20 cellular contexts compared by ENCODE assay signal in genomic region chr5:1019001-1019651, GRCh38. TPM values are rescaled to one million over a fixed set of nuclear protein-coding genes. Genes with fewer than 3 reads are reported as not detected.
DNase-seq lines count a peak whose midpoint lies in the region; ATAC-seq and TF ChIP-seq lines count a peak whose summit lies in the region.
"Had no signal": no experiment of that assay in that cellular context is flagged by ENCODE, and none has a peak within 500 bp of the region (broad histone marks: within the 10 kb centered on the region; RNA-seq: fewer than 3 reads in every experiment).

No MANE protein-coding gene starts in this region.

- H2AK5ac ChIP-seq in neuronal stem cell (ENCODE audit: low read depth, low read length) = peak overlapping the region; percentile 14

- peaks cover 73% of the 10 kb centered on the region for H3K4me1 ChIP-seq in BLaER1
- no peaks in the 10 kb centered on the region for H3K4me1 ChIP-seq in right cardiac atrium (ENCODE audit: control insufficient read depth, insufficient read depth, low read length)
- peaks cover 10 to 11% of the 10 kb centered on the region in 2 donors for H3K4me1 ChIP-seq in neuronal stem cell (ENCODE audit: control insufficient read depth in 2 of 2, insufficient read depth in 1 of 2, low read depth in 1 of 2, low read length in 2 of 2)
- peaks cover 0 to 5% (median 0%) of the 10 kb centered on the region in 4 donors for H3K4me1 ChIP-seq in tibial nerve

- no peak overlapping the region for H2BK120ac ChIP-seq in neuronal stem cell (ENCODE audit: low read depth, low read length)

- H3K27ac ChIP-seq in BLaER1 = no peak overlapping the region
- H3K27ac ChIP-seq in SK-N-MC = peak overlapping the region; percentile 51
- H3K27ac ChIP-seq in right cardiac atrium (ENCODE audit: low read length) = no peak overlapping the region
- H3K27ac ChIP-seq in neuronal stem cell (replicated peaks; ENCODE audit: low read length) = no peak overlapping the region
- H3K27ac ChIP-seq in tibial nerve = no peak overlapping the region

- H2BK5ac ChIP-seq in neuronal stem cell (ENCODE audit: low read length) = peak overlapping the region; percentile 39

- peaks cover 3% of the 10 kb centered on the region for H3K79me1 ChIP-seq in neuronal stem cell (ENCODE audit: low read depth, low read length)

- H3K18ac ChIP-seq in neuronal stem cell (ENCODE audit: low read length) = no peak overlapping the region

- no peaks in the 10 kb centered on the region for H3K9me3 ChIP-seq in BLaER1
- H3K9me3 ChIP-seq in SK-N-MC (ENCODE audit: low read depth, low read length) = no peaks in the 10 kb centered on the region
- no peaks in the 10 kb centered on the region for H3K9me3 ChIP-seq in right cardiac atrium (ENCODE audit: control insufficient read depth, low read length)
- H3K9me3 ChIP-seq in neuronal stem cell (replicated peaks in 1 of 2; ENCODE audit: control insufficient read depth in 2 of 2, insufficient read depth in 1 of 2, low read depth in 1 of 2, low read length in 2 of 2) = no peaks in the 10 kb centered on the region
- no peaks in the 10 kb centered on the region for H3K9me3 ChIP-seq in tibial nerve
- H3K9me3 ChIP-seq: Caco-2 had no signal

- H3K36me3 ChIP-seq in BLaER1 = peaks cover 20% of the 10 kb centered on the region; the same call in 1 of the 2 replicates
- H3K36me3 ChIP-seq in SK-N-MC (ENCODE audit: insufficient read depth, low read length) = no peaks in the 10 kb centered on the region
- no peaks in the 10 kb centered on the region for H3K36me3 ChIP-seq in neuronal stem cell (replicated peaks in 1 of 2; ENCODE audit: control insufficient read depth in 2 of 2, insufficient read depth in 2 of 2, low read length in 2 of 2)
- H3K36me3 ChIP-seq in tibial nerve = no peaks in the 10 kb centered on the region

- H3K4me3 ChIP-seq in BLaER1 = no peak overlapping the region
- H3K4me3 ChIP-seq in SK-N-MC = peak overlapping the region; percentile 31; the same call in 1 of the 2 replicates
- H3K4me3 ChIP-seq in right cardiac atrium (ENCODE audit: low read length) = no peak overlapping the region
- H3K4me3 ChIP-seq in neuronal stem cell (ENCODE audit: low read length in 2 of 2) = no peak overlapping the region
- H3K4me3 ChIP-seq in tibial nerve = no peak overlapping the region

- no peak overlapping the region for H3K4ac ChIP-seq in neuronal stem cell (ENCODE audit: low read length)

- H3K4me2 ChIP-seq in BLaER1 (peak overlapping the region; percentile 79), neuronal stem cell (ENCODE audit: insufficient read depth, low read length, poor library complexity, severe bottlenecking) (no peak overlapping the region)

- peak in 1 of 2 donors; percentile 28 for ATAC-seq in right cardiac atrium
- no peak for ATAC-seq in HG03520 (IDR thresholded peaks at IDR 0.05; ENCODE audit: unreplicated experiment)

- no peak overlapping the region for H4K91ac ChIP-seq in neuronal stem cell (ENCODE audit: low read depth, low read length, poor library complexity)

- H2BK12ac ChIP-seq in neuronal stem cell (ENCODE audit: low read length) = no peak overlapping the region

- H3K14ac ChIP-seq in neuronal stem cell (ENCODE audit: low read length) = no peak overlapping the region

- H3K9ac ChIP-seq in BLaER1 (no peak overlapping the region), SK-N-MC (ENCODE audit: insufficient read length) (no peak overlapping the region), neuronal stem cell (ENCODE audit: low read depth, low read length, poor library complexity) (no peak overlapping the region)

- intact Hi-C loops in right cardiac atrium (cut with DNase I) = no loop called here

- no peak overlapping the region for H3K23ac ChIP-seq in neuronal stem cell (ENCODE audit: low read depth, low read length, poor library complexity)

- no peak overlapping the region for H2BK15ac ChIP-seq in neuronal stem cell (ENCODE audit: low read length)

- 85% methylated on average over 29 of the region's 29 CpGs for WGBS in right cardiac atrium
- WGBS in neuronal stem cell (ENCODE audit: extremely low coverage in 2 of 2, insufficient read length in 2 of 2, insufficient replicate concordance in 1 of 2), 2 donors = no CpG with 5 or more reads among the region's 29 CpGs
- WGBS in tibial nerve, 2 donors = 81 to 84% methylated on average over 26 to 28 of the region's 29 CpGs

- TF ChIP-seq POLR2A in tibial nerve (IDR thresholded peaks at IDR 0.05) = no peak

- H4K20me1 ChIP-seq in BLaER1 = peaks cover 74% of the 10 kb centered on the region

- DNase-seq in SK-N-MC (ENCODE audit: low read depth, low spot score) (no peak), right cardiac atrium (peak; percentile 7 to 39 (median 28)), neuronal stem cell (ENCODE audit: low spot score) (no peak), T-helper 2 cell (no peak), tibial nerve (ENCODE audit: low spot score in 2 of 2) (no peak)
- DNase-seq in activated CD4-positive, CD25-positive, alpha-beta regulatory T cell (lab: John Stamatoyannopoulos, UW) = no peak
- DNase-seq: ACHN; AML-193; Caco-2; CD4-positive, CD25-positive, alpha-beta regulatory T cell; EL; H7; MV-4-11; NCI-H1417 treated with DMSO at 0.1 percent for 48 hours; NCI-H2029; NCI-H2171 treated with DMSO at 0.1 percent for 48 hours; NCI-H446 treated with DMSO at 0.1 percent for 48 hours; NK-92 treated with Interleukin-12 subunit alpha and Interleukin-12 subunit beta, amount 100 ng/mL, for 24 hours had no signal

- no peak overlapping the region for H4K8ac ChIP-seq in neuronal stem cell (ENCODE audit: low read depth, low read length)

- H3K27me3 ChIP-seq in BLaER1 (peaks cover 22% of the 10 kb centered on the region), right cardiac atrium (ENCODE audit: control insufficient read depth, insufficient read depth) (no peaks in the 10 kb centered on the region), neuronal stem cell (ENCODE audit: control insufficient read depth in 3 of 3, insufficient read depth in 3 of 3, low read depth in 1 of 3, low read length in 3 of 3) (no peaks in the 10 kb centered on the region), tibial nerve (no peaks in the 10 kb centered on the region)

- TF ChIP-seq CTCF in tibial nerve (IDR thresholded peaks at IDR 0.05) = no peak

- H2AFZ ChIP-seq in neuronal stem cell (ENCODE audit: low read length) = peak overlapping the region; percentile 49

- no peak for TF ChIP-seq EP300 in tibial nerve (IDR thresholded peaks at IDR 0.05)

RNA-seq across cellular contexts. Expression of gene NKD2, which starts 10.5 kb away (rescaled TPM):
- total RNA-seq in right cardiac atrium (1 to 10 TPM; 1.9 to 8.6 (median 3.1) TPM), tibial nerve (1 to 10 TPM in 1 of 4 donors, under 1 TPM in 1, not detected in 2; 0.60 to 4.7 TPM)
- 2.6 TPM for polyA plus RNA-seq in right cardiac atrium
- polyA plus RNA-seq in neuronal stem cell (2013, experiment 1 of 2) = 11.1 TPM
- 11.1 TPM for polyA plus RNA-seq in neuronal stem cell (2013, experiment 2 of 2)
- total RNA-seq: CD4-positive, CD25-positive, alpha-beta regulatory T cell had no signal
- polyA plus RNA-seq: CD4-positive, CD25-positive, alpha-beta regulatory T cell had no signal

Comparison
In these comparisons a context has a peak if more than half of its experiments do, and no peak if none do; other contexts are left out.
1. DNase-seq: peak in right cardiac atrium (3 of 3); none in SK-N-MC (single experiment), neuronal stem cell (single experiment), T-helper 2 cell (0 of 5), tibial nerve (0 of 2) and activated CD4-positive, CD25-positive, alpha-beta regulatory T cell (0 of 4).